1 cellular context compared by ENCODE assay signal in the genomic region with DNA sequence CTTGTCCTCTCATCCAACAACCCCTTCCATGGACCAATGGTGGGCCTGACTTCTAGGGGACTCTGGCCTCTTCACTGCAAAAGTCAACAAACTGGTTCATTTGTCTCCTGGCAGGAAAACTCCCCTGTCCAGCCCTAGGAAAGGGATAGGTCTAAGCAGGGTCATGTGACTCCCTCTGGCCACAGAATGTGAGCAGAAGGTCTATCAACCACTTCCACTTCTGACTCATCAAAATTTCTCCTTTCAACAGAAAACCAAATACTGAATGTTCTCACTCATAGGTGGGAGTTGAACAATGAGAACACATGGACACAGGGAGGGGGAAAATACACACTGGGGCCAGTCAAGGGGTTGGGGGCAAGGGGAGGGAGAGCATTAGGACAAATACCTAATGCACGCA.
TF ChIP-seq lines count a peak whose summit lies in the region.

No MANE protein-coding gene starts in this region.

TF ChIP-seq in HepG2, 621 proteins besides CTCF, POLR2A, EP300 and RAD21 (continued from another document and continues in another):
- TF ChIP-seq MXI1 (IDR thresholded peaks at IDR 0.05; ENCODE audit: borderline replicate concordance, low read depth, low read length): no peak
- no peak for TF ChIP-seq GATAD1 (CRISPR knock-in tag; IDR thresholded peaks at IDR 0.05)
- 0 out of 2 replicates have a peak, but pooled peaks have one; percentile 11 for TF ChIP-seq FOXA3 (CRISPR knock-in tag; IDR thresholded peaks at IDR 0.05)
- TF ChIP-seq, protein P1, sequence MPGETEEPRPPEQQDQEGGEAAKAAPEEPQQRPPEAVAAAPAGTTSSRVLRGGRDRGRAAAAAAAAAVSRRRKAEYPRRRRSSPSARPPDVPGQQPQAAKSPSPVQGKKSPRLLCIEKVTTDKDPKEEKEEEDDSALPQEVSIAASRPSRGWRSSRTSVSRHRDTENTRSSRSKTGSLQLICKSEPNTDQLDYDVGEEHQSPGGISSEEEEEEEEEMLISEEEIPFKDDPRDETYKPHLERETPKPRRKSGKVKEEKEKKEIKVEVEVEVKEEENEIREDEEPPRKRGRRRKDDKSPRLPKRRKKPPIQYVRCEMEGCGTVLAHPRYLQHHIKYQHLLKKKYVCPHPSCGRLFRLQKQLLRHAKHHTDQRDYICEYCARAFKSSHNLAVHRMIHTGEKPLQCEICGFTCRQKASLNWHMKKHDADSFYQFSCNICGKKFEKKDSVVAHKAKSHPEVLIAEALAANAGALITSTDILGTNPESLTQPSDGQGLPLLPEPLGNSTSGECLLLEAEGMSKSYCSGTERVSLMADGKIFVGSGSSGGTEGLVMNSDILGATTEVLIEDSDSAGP (CRISPR knock-in tag; IDR thresholded peaks at IDR 0.05; ENCODE audit: borderline replicate concordance): no peak
- TF ChIP-seq, protein P2, sequence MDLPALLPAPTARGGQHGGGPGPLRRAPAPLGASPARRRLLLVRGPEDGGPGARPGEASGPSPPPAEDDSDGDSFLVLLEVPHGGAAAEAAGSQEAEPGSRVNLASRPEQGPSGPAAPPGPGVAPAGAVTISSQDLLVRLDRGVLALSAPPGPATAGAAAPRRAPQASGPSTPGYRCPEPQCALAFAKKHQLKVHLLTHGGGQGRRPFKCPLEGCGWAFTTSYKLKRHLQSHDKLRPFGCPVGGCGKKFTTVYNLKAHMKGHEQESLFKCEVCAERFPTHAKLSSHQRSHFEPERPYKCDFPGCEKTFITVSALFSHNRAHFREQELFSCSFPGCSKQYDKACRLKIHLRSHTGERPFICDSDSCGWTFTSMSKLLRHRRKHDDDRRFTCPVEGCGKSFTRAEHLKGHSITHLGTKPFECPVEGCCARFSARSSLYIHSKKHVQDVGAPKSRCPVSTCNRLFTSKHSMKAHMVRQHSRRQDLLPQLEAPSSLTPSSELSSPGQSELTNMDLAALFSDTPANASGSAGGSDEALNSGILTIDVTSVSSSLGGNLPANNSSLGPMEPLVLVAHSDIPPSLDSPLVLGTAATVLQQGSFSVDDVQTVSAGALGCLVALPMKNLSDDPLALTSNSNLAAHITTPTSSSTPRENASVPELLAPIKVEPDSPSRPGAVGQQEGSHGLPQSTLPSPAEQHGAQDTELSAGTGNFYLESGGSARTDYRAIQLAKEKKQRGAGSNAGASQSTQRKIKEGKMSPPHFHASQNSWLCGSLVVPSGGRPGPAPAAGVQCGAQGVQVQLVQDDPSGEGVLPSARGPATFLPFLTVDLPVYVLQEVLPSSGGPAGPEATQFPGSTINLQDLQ (CRISPR knock-in tag; IDR thresholded peaks at IDR 0.05): no peak
- TF ChIP-seq, protein P3, sequence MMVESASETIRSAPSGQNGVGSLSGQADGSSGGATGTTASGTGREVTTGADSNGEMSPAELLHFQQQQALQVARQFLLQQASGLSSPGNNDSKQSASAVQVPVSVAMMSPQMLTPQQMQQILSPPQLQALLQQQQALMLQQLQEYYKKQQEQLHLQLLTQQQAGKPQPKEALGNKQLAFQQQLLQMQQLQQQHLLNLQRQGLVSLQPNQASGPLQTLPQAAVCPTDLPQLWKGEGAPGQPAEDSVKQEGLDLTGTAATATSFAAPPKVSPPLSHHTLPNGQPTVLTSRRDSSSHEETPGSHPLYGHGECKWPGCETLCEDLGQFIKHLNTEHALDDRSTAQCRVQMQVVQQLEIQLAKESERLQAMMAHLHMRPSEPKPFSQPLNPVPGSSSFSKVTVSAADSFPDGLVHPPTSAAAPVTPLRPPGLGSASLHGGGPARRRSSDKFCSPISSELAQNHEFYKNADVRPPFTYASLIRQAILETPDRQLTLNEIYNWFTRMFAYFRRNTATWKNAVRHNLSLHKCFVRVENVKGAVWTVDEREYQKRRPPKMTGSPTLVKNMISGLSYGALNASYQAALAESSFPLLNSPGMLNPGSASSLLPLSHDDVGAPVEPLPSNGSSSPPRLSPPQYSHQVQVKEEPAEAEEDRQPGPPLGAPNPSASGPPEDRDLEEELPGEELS (CRISPR knock-in tag; IDR thresholded peaks at IDR 0.05): no peak
- peak; percentile 100 for TF ChIP-seq ZBTB3 (CRISPR knock-in tag; IDR thresholded peaks at IDR 0.05; ENCODE audit: borderline replicate concordance, low read depth)
- no peak for TF ChIP-seq XBP1 (CRISPR knock-in tag; IDR thresholded peaks at IDR 0.05)
- TF ChIP-seq PITX1 (CRISPR knock-in tag; IDR thresholded peaks at IDR 0.05): no peak
- no peak for TF ChIP-seq KDM3A (CRISPR knock-in tag; IDR thresholded peaks at IDR 0.05; ENCODE audit: low read depth)
- no peak for TF ChIP-seq PHF20 (CRISPR knock-in tag; IDR thresholded peaks at IDR 0.05)
- no peak for TF ChIP-seq SPEN (CRISPR knock-in tag; IDR thresholded peaks at IDR 0.05; ENCODE audit: low read depth)
- TF ChIP-seq TMF1 (CRISPR knock-in tag; IDR thresholded peaks at IDR 0.05; ENCODE audit: low read depth): no peak
- TF ChIP-seq SCMH1 (CRISPR knock-in tag; IDR thresholded peaks at IDR 0.05; ENCODE audit: borderline replicate concordance): no peak
- no peak for TF ChIP-seq ZNF558 (CRISPR knock-in tag; IDR thresholded peaks at IDR 0.05; ENCODE audit: borderline replicate concordance)
- no peak for TF ChIP-seq MXD4 (CRISPR knock-in tag; IDR thresholded peaks at IDR 0.05)
- TF ChIP-seq, protein P4, sequence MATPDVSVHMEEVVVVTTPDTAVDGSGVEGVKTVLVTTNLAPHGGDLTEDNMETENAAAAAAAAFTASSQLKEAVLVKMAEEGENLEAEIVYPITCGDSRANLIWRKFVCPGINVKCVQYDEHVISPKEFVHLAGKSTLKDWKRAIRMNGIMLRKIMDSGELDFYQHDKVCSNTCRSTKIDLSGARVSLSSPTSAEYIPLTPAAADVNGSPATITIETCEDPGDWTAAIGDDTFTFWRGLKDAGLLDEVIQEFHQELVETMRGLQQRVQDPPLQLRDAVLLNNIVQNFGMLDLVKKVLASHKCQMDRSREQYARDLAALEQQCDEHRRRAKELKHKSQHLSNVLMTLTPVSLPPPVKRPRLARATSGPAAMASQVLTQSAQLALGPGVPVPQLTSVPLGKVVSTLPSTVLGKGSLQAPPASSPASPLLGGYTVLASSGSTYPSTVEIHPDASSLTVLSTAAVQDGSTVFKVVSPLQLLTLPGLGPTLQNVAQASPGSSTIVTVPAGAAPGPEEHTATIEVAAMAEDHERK (CRISPR knock-in tag; IDR thresholded peaks at IDR 0.05; ENCODE audit: low read depth): no peak
- TF ChIP-seq, protein P5, sequence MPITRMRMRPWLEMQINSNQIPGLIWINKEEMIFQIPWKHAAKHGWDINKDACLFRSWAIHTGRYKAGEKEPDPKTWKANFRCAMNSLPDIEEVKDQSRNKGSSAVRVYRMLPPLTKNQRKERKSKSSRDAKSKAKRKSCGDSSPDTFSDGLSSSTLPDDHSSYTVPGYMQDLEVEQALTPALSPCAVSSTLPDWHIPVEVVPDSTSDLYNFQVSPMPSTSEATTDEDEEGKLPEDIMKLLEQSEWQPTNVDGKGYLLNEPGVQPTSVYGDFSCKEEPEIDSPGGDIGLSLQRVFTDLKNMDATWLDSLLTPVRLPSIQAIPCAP (CRISPR knock-in tag; IDR thresholded peaks at IDR 0.05; ENCODE audit: low read depth): no peak
- TF ChIP-seq ONECUT2 (CRISPR knock-in tag; IDR thresholded peaks at IDR 0.05): no peak
- peak; percentile 46; the same call in 1 of the 2 replicates for TF ChIP-seq NFE2L2 (IDR thresholded peaks at IDR 0.05; ENCODE audit: low read length)
- peak; percentile 80; the same call in 1 of the 2 replicates for TF ChIP-seq RFXANK (CRISPR knock-in tag; IDR thresholded peaks at IDR 0.05)
- peak; percentile 17; the same call in 1 of the 2 replicates for TF ChIP-seq ELF1 (CRISPR knock-in tag; IDR thresholded peaks at IDR 0.05)
- TF ChIP-seq NR3C1 (CRISPR knock-in tag; IDR thresholded peaks at IDR 0.05): no peak
- no peak for TF ChIP-seq ZKSCAN1 (IDR thresholded peaks at IDR 0.05; ENCODE audit: low read length)
- TF ChIP-seq TOE1 (CRISPR knock-in tag; IDR thresholded peaks at IDR 0.05): no peak
- no peak for TF ChIP-seq TOPORS (CRISPR knock-in tag; IDR thresholded peaks at IDR 0.05)
- no peak for TF ChIP-seq ZNF766 (CRISPR knock-in tag; IDR thresholded peaks at IDR 0.05; ENCODE audit: borderline replicate concordance)
- TF ChIP-seq ZNF850 (CRISPR knock-in tag; conservative IDR thresholded peaks at IDR 0.05): no peak
- TF ChIP-seq ZNF768 (CRISPR knock-in tag; IDR thresholded peaks at IDR 0.05): no peak
- no peak for TF ChIP-seq REXO4 (CRISPR knock-in tag; IDR thresholded peaks at IDR 0.05; ENCODE audit: borderline replicate concordance)
- peak; percentile 68 for TF ChIP-seq FOSL2 (CRISPR knock-in tag; IDR thresholded peaks at IDR 0.05)
- TF ChIP-seq, protein P6, sequence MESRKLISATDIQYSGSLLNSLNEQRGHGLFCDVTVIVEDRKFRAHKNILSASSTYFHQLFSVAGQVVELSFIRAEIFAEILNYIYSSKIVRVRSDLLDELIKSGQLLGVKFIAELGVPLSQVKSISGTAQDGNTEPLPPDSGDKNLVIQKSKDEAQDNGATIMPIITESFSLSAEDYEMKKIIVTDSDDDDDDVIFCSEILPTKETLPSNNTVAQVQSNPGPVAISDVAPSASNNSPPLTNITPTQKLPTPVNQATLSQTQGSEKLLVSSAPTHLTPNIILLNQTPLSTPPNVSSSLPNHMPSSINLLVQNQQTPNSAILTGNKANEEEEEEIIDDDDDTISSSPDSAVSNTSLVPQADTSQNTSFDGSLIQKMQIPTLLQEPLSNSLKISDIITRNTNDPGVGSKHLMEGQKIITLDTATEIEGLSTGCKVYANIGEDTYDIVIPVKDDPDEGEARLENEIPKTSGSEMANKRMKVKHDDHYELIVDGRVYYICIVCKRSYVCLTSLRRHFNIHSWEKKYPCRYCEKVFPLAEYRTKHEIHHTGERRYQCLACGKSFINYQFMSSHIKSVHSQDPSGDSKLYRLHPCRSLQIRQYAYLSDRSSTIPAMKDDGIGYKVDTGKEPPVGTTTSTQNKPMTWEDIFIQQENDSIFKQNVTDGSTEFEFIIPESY (CRISPR knock-in tag; IDR thresholded peaks at IDR 0.05): no peak
- no peak for TF ChIP-seq FOXC1 (CRISPR knock-in tag; IDR thresholded peaks at IDR 0.05; ENCODE audit: borderline replicate concordance)
- TF ChIP-seq GATA4 (IDR thresholded peaks at IDR 0.05; ENCODE audit: borderline replicate concordance, low read depth): no peak
- TF ChIP-seq, protein P7, sequence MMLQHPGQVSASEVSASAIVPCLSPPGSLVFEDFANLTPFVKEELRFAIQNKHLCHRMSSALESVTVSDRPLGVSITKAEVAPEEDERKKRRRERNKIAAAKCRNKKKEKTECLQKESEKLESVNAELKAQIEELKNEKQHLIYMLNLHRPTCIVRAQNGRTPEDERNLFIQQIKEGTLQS (CRISPR knock-in tag; IDR thresholded peaks at IDR 0.05): no peak
- peak; percentile 82; the same call in 1 of the 2 replicates for TF ChIP-seq ZNF121 (CRISPR knock-in tag; IDR thresholded peaks at IDR 0.05)
- TF ChIP-seq, protein P8, sequence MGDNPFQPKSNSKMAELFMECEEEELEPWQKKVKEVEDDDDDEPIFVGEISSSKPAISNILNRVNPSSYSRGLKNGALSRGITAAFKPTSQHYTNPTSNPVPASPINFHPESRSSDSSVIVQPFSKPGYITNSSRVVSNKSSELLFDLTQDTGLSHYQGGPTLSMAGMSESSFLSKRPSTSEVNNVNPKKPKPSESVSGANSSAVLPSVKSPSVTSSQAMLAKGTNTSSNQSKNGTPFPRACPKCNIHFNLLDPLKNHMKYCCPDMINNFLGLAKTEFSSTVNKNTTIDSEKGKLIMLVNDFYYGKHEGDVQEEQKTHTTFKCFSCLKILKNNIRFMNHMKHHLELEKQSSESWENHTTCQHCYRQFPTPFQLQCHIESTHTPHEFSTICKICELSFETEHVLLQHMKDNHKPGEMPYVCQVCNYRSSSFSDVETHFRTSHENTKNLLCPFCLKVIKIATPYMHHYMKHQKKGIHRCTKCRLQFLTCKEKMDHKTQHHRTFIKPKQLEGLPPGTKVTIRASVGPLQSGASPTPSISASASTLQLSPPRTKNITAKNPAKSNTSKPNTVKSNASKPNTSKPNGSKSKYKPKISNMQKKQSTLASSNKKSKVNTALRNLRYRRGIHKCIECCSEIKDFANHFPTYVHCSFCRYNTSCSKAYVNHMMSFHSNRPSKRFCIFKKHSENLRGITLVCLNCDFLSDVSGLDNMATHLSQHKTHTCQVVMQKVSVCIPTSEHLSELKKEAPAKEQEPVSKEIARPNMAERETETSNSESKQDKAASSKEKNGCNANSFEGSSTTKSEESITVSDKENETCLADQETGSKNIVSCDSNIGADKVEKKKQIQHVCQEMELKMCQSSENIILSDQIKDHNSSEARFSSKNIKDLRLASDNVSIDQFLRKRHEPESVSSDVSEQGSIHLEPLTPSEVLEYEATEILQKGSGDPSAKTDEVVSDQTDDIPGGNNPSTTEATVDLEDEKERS (CRISPR knock-in tag; IDR thresholded peaks at IDR 0.05): no peak
- TF ChIP-seq, protein P9, sequence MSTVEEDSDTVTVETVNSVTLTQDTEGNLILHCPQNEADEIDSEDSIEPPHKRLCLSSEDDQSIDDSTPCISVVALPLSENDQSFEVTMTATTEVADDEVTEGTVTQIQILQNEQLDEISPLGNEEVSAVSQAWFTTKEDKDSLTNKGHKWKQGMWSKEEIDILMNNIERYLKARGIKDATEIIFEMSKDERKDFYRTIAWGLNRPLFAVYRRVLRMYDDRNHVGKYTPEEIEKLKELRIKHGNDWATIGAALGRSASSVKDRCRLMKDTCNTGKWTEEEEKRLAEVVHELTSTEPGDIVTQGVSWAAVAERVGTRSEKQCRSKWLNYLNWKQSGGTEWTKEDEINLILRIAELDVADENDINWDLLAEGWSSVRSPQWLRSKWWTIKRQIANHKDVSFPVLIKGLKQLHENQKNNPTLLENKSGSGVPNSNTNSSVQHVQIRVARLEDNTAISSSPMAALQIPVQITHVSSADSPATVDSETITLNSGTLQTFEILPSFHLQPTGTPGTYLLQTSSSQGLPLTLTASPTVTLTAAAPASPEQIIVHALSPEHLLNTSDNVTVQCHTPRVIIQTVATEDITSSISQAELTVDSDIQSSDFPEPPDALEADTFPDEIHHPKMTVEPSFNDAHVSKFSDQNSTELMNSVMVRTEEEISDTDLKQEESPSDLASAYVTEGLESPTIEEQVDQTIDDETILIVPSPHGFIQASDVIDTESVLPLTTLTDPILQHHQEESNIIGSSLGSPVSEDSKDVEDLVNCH (CRISPR knock-in tag; IDR thresholded peaks at IDR 0.05): no peak
- TF ChIP-seq ETV6 (CRISPR knock-in tag; conservative IDR thresholded peaks at IDR 0.05): no peak
- TF ChIP-seq SNAPC2 (CRISPR knock-in tag; IDR thresholded peaks at IDR 0.05): no peak
- TF ChIP-seq ATM (IDR thresholded peaks at IDR 0.05; ENCODE audit: borderline replicate concordance): no peak
- TF ChIP-seq TEAD3 (CRISPR knock-in tag; optimal IDR thresholded peaks at IDR 0.05; ENCODE audit: borderline replicate concordance): no peak
- no peak for TF ChIP-seq TBX3 (IDR thresholded peaks at IDR 0.05; ENCODE audit: borderline replicate concordance)
- TF ChIP-seq, protein P10, sequence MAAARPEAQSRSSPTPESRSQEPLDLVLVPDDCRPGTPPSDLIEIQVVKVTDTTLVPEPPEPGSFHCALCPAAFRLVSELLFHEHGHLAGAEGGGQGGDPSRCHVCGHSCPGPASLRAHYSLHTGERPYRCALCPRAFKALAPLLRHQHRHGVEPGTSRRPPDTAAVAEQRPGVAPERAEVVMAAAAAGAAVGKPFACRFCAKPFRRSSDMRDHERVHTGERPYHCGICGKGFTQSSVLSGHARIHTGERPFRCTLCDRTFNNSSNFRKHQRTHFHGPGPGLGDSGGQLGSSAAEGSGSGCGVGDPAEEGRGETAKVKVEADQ (CRISPR knock-in tag; IDR thresholded peaks at IDR 0.05; ENCODE audit: borderline replicate concordance): no peak
- no peak for TF ChIP-seq STAG1 (CRISPR knock-in tag; IDR thresholded peaks at IDR 0.05)
- peak; percentile 44; the same call in 1 of the 2 replicates for TF ChIP-seq ZNF644 (CRISPR knock-in tag; IDR thresholded peaks at IDR 0.05; ENCODE audit: low read depth)
- TF ChIP-seq ZBTB20 (CRISPR knock-in tag; IDR thresholded peaks at IDR 0.05; ENCODE audit: borderline replicate concordance, low read depth): no peak
